10 cellular contexts compared by ENCODE assay signal in genomic region chr16:88566158-88566557, GRCh38. TPM values are rescaled to one million over a fixed set of nuclear protein-coding genes. Genes with fewer than 3 reads are reported as not detected.
DNase-seq lines count a peak whose midpoint lies in the region; ATAC-seq lines count a peak whose summit lies in the region.
"Had no signal": no experiment of that assay in that cellular context is flagged by ENCODE, and none has a peak within 500 bp of the region (broad histone marks: within the 10 kb centered on the region; RNA-seq: fewer than 3 reads in every experiment).

No MANE protein-coding gene starts in this region.

- peak; percentile 63 for ATAC-seq in stimulated activated naive CD8-positive, alpha-beta T cell treated with anti-CD3 and anti-CD28 coated beads, Interleukin-15, Interleukin-2, amounts not matched to agents 100 U/mL and 50 U/mL, for 24 hours
- ATAC-seq in GM21381 (IDR thresholded peaks at IDR 0.05; ENCODE audit: unreplicated experiment), result no peak

- peak; percentile 65 for DNase-seq in activated T-cell treated with anti-CD3 and anti-CD28 coated beads for 24 hours (ENCODE audit: low read depth)
- DNase-seq in activated T-cell treated with anti-CD3 and anti-CD28 coated beads, Interleukin-2, amount 50 U/mL, for 1 hour, result no peak
- DNase-seq in activated T-helper 9 cell treated with anti-CD3 and anti-CD28 coated beads, Interleukin-2, amount 50 U/mL, for 16 hours (ENCODE audit: low read depth), result peak; percentile 41
- peak; percentile 7 for DNase-seq in myocyte (ENCODE audit: low read depth)
- DNase-seq in stimulated activated naive CD8-positive, alpha-beta T cell treated with anti-CD3 and anti-CD28 coated beads, Interleukin-15, Interleukin-2, amounts not matched to agents 100 U/mL and 50 U/mL, for 24 hours, result peak; percentile 87
- DNase-seq in NCI-H510A (lab: John Stamatoyannopoulos, UW), result no peak
- DNase-seq in NCI-H2107 (lab: John Stamatoyannopoulos, UW), result no peak
- DNase-seq: T-helper 1 cell, testis had no signal

RNA-seq across cellular contexts. Expression of gene ZC3H18, which starts 4.0 kb away (rescaled TPM):
- total RNA-seq in myocyte, result 10.4 and 13.4 TPM in 2 replicates
- polyA plus RNA-seq in myocyte (2012), result 20.7 TPM

Comparison
In these comparisons a context has a peak if more than half of its experiments do, and no peak if none do; other contexts are left out.
1. DNase-seq: peak in activated T-cell treated with anti-CD3 and anti-CD28 coated beads for 24 hours (single experiment), activated T-helper 9 cell treated with anti-CD3 and anti-CD28 coated beads, Interleukin-2, amount 50 U/mL, for 16 hours (single experiment), myocyte (single experiment) and stimulated activated naive CD8-positive, alpha-beta T cell treated with anti-CD3 and anti-CD28 coated beads, Interleukin-15, Interleukin-2, amounts not matched to agents 100 U/mL and 50 U/mL, for 24 hours (single experiment); none in activated T-cell treated with anti-CD3 and anti-CD28 coated beads, Interleukin-2, amount 50 U/mL, for 1 hour (single experiment), NCI-H510A (single experiment) and NCI-H2107 (single experiment).